Comparison of ENCODE assay signal across 8 cellular contexts in genomic region chr5:783881-784427, GRCh38. TPM values are rescaled to one million over a fixed set of nuclear protein-coding genes. Genes with fewer than 3 reads are reported as not detected.
DNase-seq lines count a peak whose midpoint lies in the region; ATAC-seq, FAIRE-seq and TF ChIP-seq lines count a peak whose summit lies in the region.
"Not testable (repeated sequence)": the region's sequence is repeated elsewhere in the genome, so short reads cannot be mapped to it uniquely, and the experiment has no call there.

No MANE protein-coding gene starts in this region.

- not testable (repeated sequence) for H3K4me1 ChIP-seq in endocrine pancreas (ENCODE audit: control insufficient read depth, insufficient read depth, low read length); psoas muscle

- not testable (repeated sequence) for H3K27me3 ChIP-seq in endocrine pancreas (ENCODE audit: control insufficient read depth, insufficient read depth, low read length); layer of hippocampus (ENCODE audit: control insufficient read depth, insufficient read depth, low read length); psoas muscle (ENCODE audit: insufficient read depth in 3 of 3, low read length in 2 of 3)

- ATAC-seq in HG03520 (IDR thresholded peaks at IDR 0.05; ENCODE audit: unreplicated experiment) (peak; percentile 11), psoas muscle (peak in 3 of 4 donors; percentile 16 to 40 (median 20))

- H3K4me3 ChIP-seq in GM12865 (ENCODE audit: low read depth, low read length): peak overlapping the region; percentile 4
- H3K4me3 ChIP-seq in endocrine pancreas (ENCODE audit: control insufficient read depth, insufficient read depth, low read length): not testable (repeated sequence)
- H3K4me3 ChIP-seq in psoas muscle: peak overlapping the region; percentile 76

- not testable (repeated sequence) for H3K36me3 ChIP-seq in endocrine pancreas (ENCODE audit: control insufficient read depth, insufficient read depth, low read length); psoas muscle (ENCODE audit: insufficient read depth in 1 of 2, low read depth in 1 of 2)

- not testable (repeated sequence) for DNase-seq in GM12865 (ENCODE audit: low read depth)
- DNase-seq in OCI-M1 (lab: John Stamatoyannopoulos, UW) (peak; percentile 64), psoas muscle (peak in 1 of 2 donors; percentile 56), urothelium cell line (ENCODE audit: low spot score) (peak; percentile 13)
- DNase-seq in activated effector memory CD4-positive, alpha-beta T cell treated with anti-CD3 and anti-CD28 coated beads, Interleukin-2, amount 50 U/mL, for 16 hours: peak; percentile 81

- not testable (repeated sequence) for H3K9me3 ChIP-seq in endocrine pancreas (ENCODE audit: control insufficient read depth, low read length); psoas muscle

- intact Hi-C loops in psoas muscle (cut with DNase I): not testable (repeated sequence)

- peak overlapping the region; percentile 84 for H3K27ac ChIP-seq in layer of hippocampus (ENCODE audit: low read depth, low read length)
- peak overlapping the region; percentile 68 for H3K27ac ChIP-seq in psoas muscle

- H3K9ac ChIP-seq in endocrine pancreas (ENCODE audit: control insufficient read depth, insufficient read depth, low read length): peak overlapping the region; percentile 87

- 0 to 1% (median 0%) methylated on average over 10 to 36 of the region's 43 CpGs for WGBS in psoas muscle, 3 donors

- not testable (repeated sequence) for FAIRE-seq in urothelium cell line (lab: Jason Lieb, UNC)

- not testable (repeated sequence) for TF ChIP-seq CTCF in GM12865 (IDR thresholded peaks at IDR 0.05; ENCODE audit: insufficient read depth, low read depth, low read length, missing control alignments); psoas muscle (IDR thresholded peaks at IDR 0.05)

RNA-seq across cellular contexts. Expression of gene ZDHHC11B, which starts 0.6 kb away (rescaled TPM):
- total RNA-seq in psoas muscle: 1 to 10 TPM in 3 of 4 donors, under 1 TPM in 1; 0.99 to 7.4 (median 2.8) TPM
- 1 to 10 TPM in 1 of 3 donors, under 1 TPM in 2; 0.38 to 1.3 (median 0.55) TPM for polyA plus RNA-seq in psoas muscle
